Comparison of ENCODE assay signal across 1 cellular context in genomic region chr14:67773844-67774377, GRCh38.
TF ChIP-seq lines count a peak whose summit lies in the region.

No MANE protein-coding gene starts in this region.

TF ChIP-seq in HepG2, 621 proteins besides CTCF, POLR2A, EP300 and RAD21:
- TF ChIP-seq NFE2L1 (CRISPR knock-in tag; IDR thresholded peaks at IDR 0.05; ENCODE audit: borderline replicate concordance) (no peak), ATF7 (IDR thresholded peaks at IDR 0.05) (no peak), ATF7 (CRISPR knock-in tag; IDR thresholded peaks at IDR 0.05) (no peak), PAX8 (CRISPR knock-in tag; IDR thresholded peaks at IDR 0.05; ENCODE audit: borderline replicate concordance) (no peak), DNMT1 (CRISPR knock-in tag; IDR thresholded peaks at IDR 0.05) (no peak), GTF2F1 (IDR thresholded peaks at IDR 0.05; ENCODE audit: low read length) (no peak), CHD4 (IDR thresholded peaks at IDR 0.05; ENCODE audit: borderline replicate concordance, low read length) (no peak), REPIN1 (CRISPR knock-in tag; IDR thresholded peaks at IDR 0.05; ENCODE audit: borderline replicate concordance, low read depth) (no peak), LBX2 (CRISPR knock-in tag; IDR thresholded peaks at IDR 0.05; ENCODE audit: borderline replicate concordance) (no peak)
- TF ChIP-seq, protein P1, sequence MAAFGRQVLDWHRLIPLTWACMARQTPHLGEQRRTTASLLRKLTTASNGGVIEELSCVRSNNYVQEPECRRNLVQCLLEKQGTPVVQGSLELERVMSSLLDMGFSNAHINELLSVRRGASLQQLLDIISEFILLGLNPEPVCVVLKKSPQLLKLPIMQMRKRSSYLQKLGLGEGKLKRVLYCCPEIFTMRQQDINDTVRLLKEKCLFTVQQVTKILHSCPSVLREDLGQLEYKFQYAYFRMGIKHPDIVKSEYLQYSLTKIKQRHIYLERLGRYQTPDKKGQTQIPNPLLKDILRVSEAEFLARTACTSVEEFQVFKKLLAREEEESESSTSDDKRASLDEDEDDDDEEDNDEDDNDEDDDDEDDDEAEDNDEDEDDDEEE (CRISPR knock-in tag; IDR thresholded peaks at IDR 0.05) = no peak
TF ChIP-seq in HepG2: peak in this region for 0.
